In the genomic region with DNA sequence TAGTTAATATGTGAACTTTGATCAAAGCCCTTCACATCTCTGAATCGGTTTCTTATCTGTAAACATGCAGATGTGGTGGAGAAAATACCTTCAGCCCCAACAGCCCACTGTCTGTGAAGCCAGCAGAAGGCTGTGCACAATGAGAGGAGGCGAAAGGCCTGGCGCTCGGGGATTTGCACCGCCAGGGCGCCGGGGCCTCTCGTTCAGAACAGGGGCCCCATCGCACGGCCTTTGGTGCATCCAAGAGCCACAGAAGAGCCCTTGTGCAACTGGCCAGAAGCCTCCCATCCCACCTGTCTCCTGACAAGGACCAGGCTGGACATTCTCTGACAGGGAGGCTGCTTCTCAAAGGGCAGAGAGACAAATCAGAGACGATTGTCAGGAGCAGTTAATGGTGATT, we compare ENCODE assay signal across 31 cellular contexts.
"Had no signal": no experiment of that assay in that cellular context is flagged by ENCODE, and none has a peak within 500 bp of the region (broad histone marks: within the 10 kb centered on the region; RNA-seq: fewer than 3 reads in every experiment).

No MANE protein-coding gene starts in this region.

- DNase-seq: Karpas-422, Kasumi-1, MG63, MM.1S, MV-4-11, NCI-H1048, NCI-H1092, NCI-H1092 treated with DMSO at 0.1 percent for 48 hours, NCI-H1105, NCI-H1105 treated with DMSO at 0.1 percent for 48 hours, NCI-H1417, NCI-H1417 treated with DMSO at 0.1 percent for 48 hours, NCI-H1436, NCI-H1436 treated with DMSO at 0.1 percent for 48 hours, NCI-H146, NCI-H187, NCI-H187 treated with DMSO at 0.1 percent for 48 hours, NCI-H1930, NCI-H2029, NCI-H2029 treated with DMSO at 0.1 percent for 48 hours, NCI-H2081, NCI-H2081 treated with DMSO at 0.1 percent for 48 hours, NCI-H2107, NCI-H2171, NCI-H2171 treated with DMSO at 0.1 percent for 48 hours, NCI-H226, NCI-H345, NCI-H446, NCI-H446 treated with DMSO at 0.1 percent for 48 hours, NCI-H510A, NCI-H510A treated with DMSO at 0.1 percent for 48 hours had no signal

- H3K9me3 ChIP-seq: MG63 had no signal

- H3K36me3 ChIP-seq: MG63 had no signal

- H3K4me3 ChIP-seq: MG63 had no signal

- H3K27me3 ChIP-seq: MG63 had no signal
